In genomic region chr11:12731841-12732336, GRCh38 we compare ENCODE assay signal across 2 cellular contexts.
TF ChIP-seq lines count a peak whose summit lies in the region.

No MANE protein-coding gene starts in this region.

TF ChIP-seq in IMR-90, 13 proteins besides CTCF, POLR2A, EP300 and RAD21:
- TF ChIP-seq CEBPB (IDR thresholded peaks at IDR 0.05; ENCODE audit: low read depth, low read length) = no peak
- TF ChIP-seq MAFK (IDR thresholded peaks at IDR 0.05; ENCODE audit: low read depth, low read length) = no peak
- TF ChIP-seq FOS (IDR thresholded peaks at IDR 0.05; ENCODE audit: low read depth, low read length) = no peak
- TF ChIP-seq USF2 (IDR thresholded peaks at IDR 0.05; ENCODE audit: low read depth, low read length) = no peak
- TF ChIP-seq MAZ (IDR thresholded peaks at IDR 0.05; ENCODE audit: borderline replicate concordance, low read depth, low read length) = no peak
- TF ChIP-seq NFE2L2 (IDR thresholded peaks at IDR 0.05; ENCODE audit: low read depth, low read length) = no peak
- TF ChIP-seq RFX5 (IDR thresholded peaks at IDR 0.05; ENCODE audit: low read depth, low read length) = no peak
- no peak for TF ChIP-seq ELK1 (IDR thresholded peaks at IDR 0.05; ENCODE audit: borderline replicate concordance, low read depth, low read length)
- TF ChIP-seq MXI1 (IDR thresholded peaks at IDR 0.05; ENCODE audit: borderline replicate concordance, low read depth, low read length) = no peak
- no peak for TF ChIP-seq SMC3 (IDR thresholded peaks at IDR 0.05; ENCODE audit: low read depth, low read length)
- no peak for TF ChIP-seq RCOR1 (IDR thresholded peaks at IDR 0.05; ENCODE audit: insufficient replicate concordance, low read length)
- TF ChIP-seq CHD1 (IDR thresholded peaks at IDR 0.05; ENCODE audit: low read depth, low read length) = no peak
- TF ChIP-seq BHLHE40 (IDR thresholded peaks at IDR 0.05; ENCODE audit: low read depth, low read length) = no peak
TF ChIP-seq in IMR-90: peak in this region for 0.

TF ChIP-seq in K562, 482 proteins besides CTCF, POLR2A, EP300 and RAD21:
- no peak for TF ChIP-seq ZBTB17 (CRISPR knock-in tag; IDR thresholded peaks at IDR 0.05)
- no peak for TF ChIP-seq CREB3 (tag; conservative IDR thresholded peaks at IDR 0.05; ENCODE audit: low read depth)
- no peak for TF ChIP-seq ELF1 (tag; IDR thresholded peaks at IDR 0.05)
- TF ChIP-seq THAP12 (CRISPR knock-in tag; IDR thresholded peaks at IDR 0.05) = no peak
- no peak for TF ChIP-seq E2F8 (IDR thresholded peaks at IDR 0.05; ENCODE audit: low read depth, partially characterized antibody)
- TF ChIP-seq ZNF384 (IDR thresholded peaks at IDR 0.05; ENCODE audit: low read depth, low read length) = no peak
- TF ChIP-seq ZNF24 (IDR thresholded peaks at IDR 0.05) = no peak
- no peak for TF ChIP-seq ZNF518B (CRISPR knock-in tag; IDR thresholded peaks at IDR 0.05)
- TF ChIP-seq FOSL1 (tag; conservative IDR thresholded peaks at IDR 0.05) = peak; percentile 44
- TF ChIP-seq ZNF316 (IDR thresholded peaks at IDR 0.05) = peak; percentile 29; the same call in 1 of the 2 replicates
- TF ChIP-seq GTF2A2 (tag; IDR thresholded peaks at IDR 0.05) = no peak
- no peak for TF ChIP-seq IRF9 (tag; IDR thresholded peaks at IDR 0.05)
- no peak for TF ChIP-seq TGIF2 (CRISPR knock-in tag; IDR thresholded peaks at IDR 0.05)
- no peak for TF ChIP-seq PHF20 (IDR thresholded peaks at IDR 0.05; ENCODE audit: partially characterized antibody)
- no peak for TF ChIP-seq ZNF395 (CRISPR knock-in tag; IDR thresholded peaks at IDR 0.05)
- no peak for TF ChIP-seq SUPT5H (IDR thresholded peaks at IDR 0.05)
- TF ChIP-seq CBFA2T3 (IDR thresholded peaks at IDR 0.05) = 0 out of 2 replicates have a peak, but pooled peaks have one; percentile 12
- TF ChIP-seq E2F4 (CRISPR knock-in tag; IDR thresholded peaks at IDR 0.05; ENCODE audit: low read depth) = no peak
- no peak for TF ChIP-seq SLC30A9 (CRISPR knock-in tag; IDR thresholded peaks at IDR 0.05)
- TF ChIP-seq NFE2 (IDR thresholded peaks at IDR 0.05; ENCODE audit: low read depth) = 0 out of 2 replicates have a peak, but pooled peaks have one; percentile 48
- no peak for TF ChIP-seq ZNF707 (CRISPR knock-in tag; conservative IDR thresholded peaks at IDR 0.05)
